ENCODE assay signal across 10 cellular contexts in genomic region chr20:58542411-58543095, GRCh38. TPM values are rescaled to one million over a fixed set of nuclear protein-coding genes. Genes with fewer than 3 reads are reported as not detected.
A peak's percentile ranks its signal among the peaks of the same experiment; 100 is the strongest.
DNase-seq lines count a peak whose midpoint lies in the region; ATAC-seq, FAIRE-seq and TF ChIP-seq lines count a peak whose summit lies in the region.
"Had no signal": no experiment of that assay in that cellular context is flagged by ENCODE, and none has a peak within 500 bp of the region (broad histone marks: within the 10 kb centered on the region; RNA-seq: fewer than 3 reads in every experiment).

No MANE protein-coding gene starts in this region.

- no peak overlapping the region for H3K4me3 ChIP-seq in bronchial epithelial cell (ENCODE audit: low read depth, low read length)
- no peak overlapping the region for H3K4me3 ChIP-seq in sigmoid colon
- no peak overlapping the region for H3K4me3 ChIP-seq in lower lobe of right lung

- H3K27me3 ChIP-seq in bronchial epithelial cell (ENCODE audit: control insufficient read depth, insufficient read depth, low read length) (no peaks in the 10 kb centered on the region), sigmoid colon (no peaks in the 10 kb centered on the region), lower lobe of right lung (ENCODE audit: low read depth) (peaks cover 15% of the 10 kb centered on the region)

- intact Hi-C loops in sigmoid colon (cut with DNase I) (no loop called here), lower lobe of right lung (cut with DNase I) (no loop called here)

- 76 to 81% methylated on average over 18 of the region's 18 CpGs for WGBS in sigmoid colon, 2 donors

- H3K36me3 ChIP-seq in bronchial epithelial cell (ENCODE audit: control insufficient read depth, insufficient read depth, low read length) (no peaks in the 10 kb centered on the region), sigmoid colon (no peaks in the 10 kb centered on the region), lower lobe of right lung (no peaks in the 10 kb centered on the region)

- H3K4me1 ChIP-seq in sigmoid colon (peaks cover 0 to 10% (median 5%) of the 10 kb centered on the region in 4 donors), lower lobe of right lung (no peaks in the 10 kb centered on the region)

- ATAC-seq in HG03378 (IDR thresholded peaks at IDR 0.05; ENCODE audit: unreplicated experiment) (no peak), lower lobe of right lung (no peak)

- no peak for TF ChIP-seq CTCF in bronchial epithelial cell (IDR thresholded peaks at IDR 0.05; ENCODE audit: insufficient read depth, low read length, severe bottlenecking)
- no peak for TF ChIP-seq CTCF in sigmoid colon (IDR thresholded peaks at IDR 0.05)
- no peak for TF ChIP-seq CTCF in lower lobe of right lung (IDR thresholded peaks at IDR 0.05)
- no peak for TF ChIP-seq CTCF in GM10266 (IDR thresholded peaks at IDR 0.05; ENCODE audit: control insufficient read depth, insufficient read depth, low read depth, missing control alignments)

- H3K27ac ChIP-seq in sigmoid colon (no peak overlapping the region), lower lobe of right lung (no peak overlapping the region)

- DNase-seq in activated CD4-positive, alpha-beta T cell treated with anti-CD3 and anti-CD28 coated beads for 48 hours: peak; percentile 27
- DNase-seq in activated CD4-positive, alpha-beta T cell treated with anti-CD3 and anti-CD28 coated beads, Interleukin-2, amount 50 U/mL, for 1 hour: no peak
- DNase-seq in MV-4-11 (lab: John Stamatoyannopoulos, UW) (peak; percentile 38), bronchial epithelial cell (ENCODE audit: low read depth) (peak; percentile 61), sigmoid colon (peak; percentile 38), lower lobe of right lung (no peak), GM10266 (ENCODE audit: extremely low spot score) (no peak)
- DNase-seq: NCI-H1048, NCI-H774 had no signal

- FAIRE-seq in bronchial epithelial cell (lab: Jason Lieb, UNC): no peak

- peaks cover 0 to 11% (median 4%) of the 10 kb centered on the region in 4 donors for H3K9me3 ChIP-seq in sigmoid colon
- H3K9me3 ChIP-seq in lower lobe of right lung: peaks cover 6% of the 10 kb centered on the region

- TF ChIP-seq EP300 in sigmoid colon (IDR thresholded peaks at IDR 0.05): no peak

- TF ChIP-seq POLR2A in sigmoid colon (IDR thresholded peaks at IDR 0.05): no peak

RNA-seq across cellular contexts. Expression of gene APCDD1L, which starts 27.4 kb away (rescaled TPM):
- total RNA-seq in bronchial epithelial cell (under 0.01 TPM in 1 of 2 replicates, not detected in the other), sigmoid colon (1 to 10 TPM in 3 of 4 donors, under 1 TPM in 1; 0.33 to 1.9 (median 1.6) TPM), lower lobe of right lung (not detected)
- under 1 TPM in 2 of 3 donors, not detected in 1; 0.22 to 0.23 TPM for polyA plus RNA-seq in sigmoid colon

Comparison
In these comparisons a context has a peak if more than half of its experiments do, and no peak if none do; other contexts are left out.
1. DNase-seq: peak in activated CD4-positive, alpha-beta T cell treated with anti-CD3 and anti-CD28 coated beads for 48 hours (single experiment), MV-4-11 (single experiment), bronchial epithelial cell (single experiment) and sigmoid colon (single experiment); none in activated CD4-positive, alpha-beta T cell treated with anti-CD3 and anti-CD28 coated beads, Interleukin-2, amount 50 U/mL, for 1 hour (single experiment), lower lobe of right lung (single experiment) and GM10266 (single experiment).